In the genomic region with DNA sequence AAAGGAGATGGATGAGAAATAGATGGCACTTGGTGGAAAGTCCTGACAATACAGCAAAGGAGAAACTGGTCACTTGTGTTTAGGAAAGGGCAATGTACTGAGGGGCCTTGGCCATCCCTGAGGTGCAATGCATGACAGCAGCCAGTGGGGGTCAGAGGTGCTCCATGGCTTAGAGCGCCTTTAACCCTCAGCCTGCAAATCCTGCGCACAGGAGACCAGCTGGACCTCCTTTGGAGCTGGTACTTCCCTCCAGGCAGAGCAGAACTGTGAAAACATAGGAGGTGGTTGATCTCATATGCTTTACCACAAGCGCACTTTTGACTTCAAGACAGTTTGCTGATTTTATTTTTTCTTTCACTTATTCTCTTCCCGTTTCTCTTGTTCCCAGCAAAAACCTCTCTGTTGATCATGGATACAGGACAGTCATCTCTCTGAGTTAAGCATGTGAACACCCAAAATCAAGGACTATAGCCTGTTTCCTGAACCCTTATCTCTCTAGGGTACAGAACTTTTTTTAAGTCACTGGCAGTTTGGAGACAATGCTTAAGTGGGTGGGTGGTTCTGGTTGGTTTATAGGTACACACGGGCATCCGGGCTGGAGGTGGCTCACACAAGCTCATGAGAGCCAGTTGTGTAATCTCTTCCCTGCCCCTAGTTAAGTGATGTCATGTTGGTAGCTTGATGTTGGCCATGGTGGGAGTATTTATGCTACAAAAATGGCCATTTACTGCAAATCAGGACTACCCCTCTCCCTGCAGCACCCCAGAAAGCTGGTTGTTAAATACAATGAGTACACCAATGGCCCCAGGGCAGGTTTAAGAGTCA, we compare ENCODE assay signal across 8 cellular contexts. TPM values are rescaled to one million over a fixed set of nuclear protein-coding genes. Genes with fewer than 3 reads are reported as not detected.
A peak's percentile ranks its signal among the peaks of the same experiment; 100 is the strongest.
DNase-seq lines count a peak whose midpoint lies in the region; ATAC-seq, FAIRE-seq and TF ChIP-seq lines count a peak whose summit lies in the region.

No MANE protein-coding gene starts in this region.

- H3K9me3 Mint-ChIP-seq in chondrocyte (ENCODE audit: low read depth) = peaks cover 4% of the 10 kb centered on the region

- no peaks in the 10 kb centered on the region for H3K9me3 ChIP-seq in HepG2 (ENCODE audit: low read length)

- TF ChIP-seq CTCF in chondrocyte (IDR thresholded peaks at IDR 0.05) = peak; percentile 98
- peak; percentile 97 for TF ChIP-seq CTCF in HepG2 (CRISPR knock-in tag; IDR thresholded peaks at IDR 0.05)

- H3K4me3 Mint-ChIP-seq in chondrocyte (ENCODE audit: unreplicated experiment) = no peak overlapping the region

- POLR2A ChIA-PET in HepG2 (lab: Yijun Ruan, JAX) = interaction anchor here (0.7 to 2.1 kb wide), 4 partner anchors 88 to 567 kb away, joined by 3 to 8 read pairs (median 4); no protein-coding TSS in a partner anchor

- H3K4me1 Mint-ChIP-seq in chondrocyte (ENCODE audit: low read depth) = peaks cover 20% of the 10 kb centered on the region

- in situ Hi-C loops in HepG2 (cut with HindIII; ENCODE audit: extremely low pct_ligation_motif_present, low pct_unique_long_range_greater_than_20kb) = loop anchor here (5.0 to 25.0 kb wide), 2 partner anchors 567 to 817 kb away; no protein-coding TSS in a partner anchor

- no peak overlapping the region for H3K9ac ChIP-seq in HepG2 (ENCODE audit: insufficient read depth, low read depth, low read length)

- TF ChIP-seq RAD21 in HepG2 (CRISPR knock-in tag; IDR thresholded peaks at IDR 0.05) = peak; percentile 98

- H3K4me3 ChIP-seq in HepG2 (replicated peaks in 1 of 3; ENCODE audit: insufficient read depth in 1 of 3, low read depth in 2 of 3, low read length in 3 of 3) = no peak overlapping the region

- no peaks in the 10 kb centered on the region for H3K27me3 ChIP-seq in HepG2 (ENCODE audit: control insufficient read depth in 1 of 2, insufficient read depth in 2 of 2, low read length in 2 of 2)

- no TSS peak for BruUV-seq in HepG2 (replicated peaks; lab: Mats Ljungman, UMichigan)

- no peaks in the 10 kb centered on the region for H4K20me1 ChIP-seq in HepG2 (ENCODE audit: insufficient read depth, low read length)

- H3K27ac ChIP-seq in HepG2 (ENCODE audit: extremely low read length, insufficient read depth, low read length) = no peak overlapping the region

- no peak overlapping the region for H2AFZ ChIP-seq in HepG2 (ENCODE audit: low read length)

- intact Hi-C loops in HepG2 (cut with micrococcal nuclease; ENCODE audit: unreplicated experiment) = loop anchor here (1.0 to 5.0 kb wide), 7 partner anchors 80 to 568 kb away; partner anchors contain the start of gene MAP3K1

- H3K4me2 ChIP-seq in HepG2 (ENCODE audit: low read depth, low read length) = no peak overlapping the region

- H3K27me3 Mint-ChIP-seq in chondrocyte (ENCODE audit: low read depth) = no peaks in the 10 kb centered on the region

- peak; percentile 62 to 67 for DNase-seq in AML-193 (lab: John Stamatoyannopoulos, UW)
- peak; percentile 76 for DNase-seq in NCI-H460 (ENCODE audit: extremely low read depth, low read depth)
- peak; percentile 72 to 82 for DNase-seq in activated CD4-positive, alpha-beta T cell treated with anti-CD3 and anti-CD28 coated beads for 4 hours
- no peak for DNase-seq in chondrocyte (ENCODE audit: low spot score)
- peak; percentile 73 for DNase-seq in HepG2 (ENCODE audit: low spot score)
- DNase-seq in stimulated activated CD4-positive, alpha-beta T cell treated with anti-CD3 and anti-CD28 coated beads, TNF-alpha, amount 100 ng/mL, for 24 hours (ENCODE audit: low read depth in 3 of 3) = peak; percentile 60 to 78 (median 63)

- peak; percentile 89 for ATAC-seq in GM19023 (IDR thresholded peaks at IDR 0.05; ENCODE audit: unreplicated experiment)
- peak; percentile 84 for ATAC-seq in HG03139 (IDR thresholded peaks at IDR 0.05; ENCODE audit: unreplicated experiment)
- ATAC-seq in HepG2 = peak; percentile 99

- no peaks in the 10 kb centered on the region for H3K79me2 ChIP-seq in HepG2 (ENCODE audit: insufficient read depth, low read length)

- FAIRE-seq in HepG2 (lab: Jason Lieb, UNC) = peak; percentile 90

- H3K4me1 ChIP-seq in HepG2 (ENCODE audit: insufficient read depth, low read length) = peaks cover 34% of the 10 kb centered on the region

- H3K36me3 Mint-ChIP-seq in chondrocyte (ENCODE audit: low read depth) = no peaks in the 10 kb centered on the region

- H3K36me3 ChIP-seq in HepG2 (replicated peaks in 1 of 2; ENCODE audit: control insufficient read depth in 1 of 2, insufficient read depth in 2 of 2, low read length in 2 of 2) = no peaks in the 10 kb centered on the region

- 62% methylated on average over 5 of the region's 6 CpGs for WGBS in HepG2 (ENCODE audit: low lambda C conversion rate)

- H3K27ac Mint-ChIP-seq in chondrocyte (ENCODE audit: unreplicated experiment) = peak overlapping the region; percentile 50

- no peak for TF ChIP-seq EP300 in HepG2 (IDR thresholded peaks at IDR 0.05; ENCODE audit: low read depth in 2 of 2, low read length in 2 of 2)
- no peak for TF ChIP-seq EP300 in HepG2 (CRISPR knock-in tag; IDR thresholded peaks at IDR 0.05; ENCODE audit: borderline replicate concordance)

- no peak for TF ChIP-seq POLR2A in HepG2 (IDR thresholded peaks at IDR 0.05; ENCODE audit: insufficient read depth in 1 of 2, low read depth in 2 of 2, low read length in 2 of 2)

- CTCF ChIA-PET in HepG2 (lab: Yijun Ruan, JAX; ENCODE audit: low intra/inter-chr PET ratio, low total read pairs) = interaction anchor here (1.2 to 3.5 kb wide), 2 partner anchors 32 to 568 kb away, joined by 4 to 29 read pairs; no protein-coding TSS in a partner anchor

TF ChIP-seq in HepG2, 621 proteins besides CTCF, POLR2A, EP300 and RAD21 (continues in another document):
- no peak for TF ChIP-seq SOX13 (IDR thresholded peaks at IDR 0.05)
- TF ChIP-seq SOX13 (CRISPR knock-in tag; conservative IDR thresholded peaks at IDR 0.05 in 1 of 2, IDR thresholded peaks at IDR 0.05 in 1 of 2) = 0 out of 4 replicates have a peak, but pooled peaks of 1 of the 2 experiments have one; percentile 18
- no peak for TF ChIP-seq CENPT (CRISPR knock-in tag; IDR thresholded peaks at IDR 0.05; ENCODE audit: low read depth)
- TF ChIP-seq, protein P1, sequence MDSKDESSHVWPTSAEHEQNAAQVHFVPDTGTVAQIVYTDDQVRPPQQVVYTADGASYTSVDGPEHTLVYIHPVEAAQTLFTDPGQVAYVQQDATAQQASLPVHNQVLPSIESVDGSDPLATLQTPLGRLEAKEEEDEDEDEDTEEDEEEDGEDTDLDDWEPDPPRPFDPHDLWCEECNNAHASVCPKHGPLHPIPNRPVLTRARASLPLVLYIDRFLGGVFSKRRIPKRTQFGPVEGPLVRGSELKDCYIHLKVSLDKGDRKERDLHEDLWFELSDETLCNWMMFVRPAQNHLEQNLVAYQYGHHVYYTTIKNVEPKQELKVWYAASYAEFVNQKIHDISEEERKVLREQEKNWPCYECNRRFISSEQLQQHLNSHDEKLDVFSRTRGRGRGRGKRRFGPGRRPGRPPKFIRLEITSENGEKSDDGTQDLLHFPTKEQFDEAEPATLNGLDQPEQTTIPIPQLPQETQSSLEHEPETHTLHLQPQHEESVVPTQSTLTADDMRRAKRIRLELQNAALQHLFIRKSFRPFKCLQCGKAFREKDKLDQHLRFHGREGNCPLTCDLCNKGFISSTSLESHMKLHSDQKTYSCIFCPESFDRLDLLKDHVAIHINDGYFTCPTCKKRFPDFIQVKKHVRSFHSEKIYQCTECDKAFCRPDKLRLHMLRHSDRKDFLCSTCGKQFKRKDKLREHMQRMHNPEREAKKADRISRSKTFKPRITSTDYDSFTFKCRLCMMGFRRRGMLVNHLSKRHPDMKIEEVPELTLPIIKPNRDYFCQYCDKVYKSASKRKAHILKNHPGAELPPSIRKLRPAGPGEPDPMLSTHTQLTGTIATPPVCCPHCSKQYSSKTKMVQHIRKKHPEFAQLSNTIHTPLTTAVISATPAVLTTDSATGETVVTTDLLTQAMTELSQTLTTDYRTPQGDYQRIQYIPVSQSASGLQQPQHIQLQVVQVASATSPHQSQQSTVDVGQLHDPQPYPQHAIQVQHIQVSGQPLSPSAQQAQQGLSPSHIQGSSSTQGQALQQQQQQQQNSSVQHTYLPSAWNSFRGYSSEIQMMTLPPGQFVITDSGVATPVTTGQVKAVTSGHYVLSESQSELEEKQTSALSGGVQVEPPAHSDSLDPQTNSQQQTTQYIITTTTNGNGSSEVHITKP (CRISPR knock-in tag; IDR thresholded peaks at IDR 0.05; ENCODE audit: low read depth) = no peak
- TF ChIP-seq RFXAP (CRISPR knock-in tag; IDR thresholded peaks at IDR 0.05; ENCODE audit: borderline replicate concordance) = 0 out of 2 replicates have a peak, but pooled peaks have one; percentile 26

RNA-seq across cellular contexts. Expression of gene ANKRD55, which starts 37.6 kb away (rescaled TPM):
- total RNA-seq in NCI-H460 (2014; rRNA removed; shearing (Covaris generic)) = not detected in 2 replicates
- not detected in 2 replicates for polyA plus RNA-seq in NCI-H460 (2014; cell fraction: nucleus; rRNA removed)
- total RNA-seq in chondrocyte (not detected in 3 replicates), HepG2 (2016; rRNA removed; fragmentation: Illumina TruSeq; extraction: Trizol) (0.11 and 0.31 TPM in 2 replicates)
- not detected in 2 replicates for total RNA-seq in HepG2 (2016; cell fraction: cytosol; rRNA removed; fragmentation: Illumina TruSeq; extraction: Trizol; ENCODE audit: low read depth)
- 0.17 TPM in 1 of 2 replicates, not detected in the other for total RNA-seq in HepG2 (2016; cell fraction: insoluble cytoplasmic fraction; rRNA removed; fragmentation: Illumina TruSeq; extraction: Trizol)
- 0.24 and 0.31 TPM in 2 replicates for total RNA-seq in HepG2 (2016; cell fraction: membrane; rRNA removed; fragmentation: Illumina TruSeq; extraction: Trizol)
- 0.25 TPM in 1 of 2 replicates, not detected in the other for total RNA-seq in HepG2 (2016; cell fraction: nucleus; rRNA removed; fragmentation: Illumina TruSeq; extraction: Trizol)
- polyA plus RNA-seq in HepG2 (2011; rRNA removed) = 0.10 and 0.28 TPM in 2 replicates
- 0.12 and 0.13 TPM in 2 replicates for polyA plus RNA-seq in HepG2 (2011; cell fraction: cytosol; rRNA removed)
- polyA plus RNA-seq in HepG2 (2011; cell fraction: nucleus; rRNA removed) = 0.09 and 0.18 TPM in 2 replicates
- 0.12 TPM in 1 of 2 replicates, not detected in the other for polyA plus RNA-seq in HepG2 (2012)
- polyA plus RNA-seq in HepG2 (2016; cell fraction: cytosol; fragmentation: Illumina TruSeq; extraction: Trizol; ENCODE audit: low read depth) = 0.15 and 0.29 TPM in 2 replicates
- polyA plus RNA-seq in HepG2 (2016; cell fraction: insoluble cytoplasmic fraction; fragmentation: Illumina TruSeq; extraction: Trizol; ENCODE audit: low read depth) = 0.40 and 0.46 TPM in 2 replicates
- polyA plus RNA-seq in HepG2 (2016; cell fraction: membrane; fragmentation: Illumina TruSeq; extraction: Trizol; ENCODE audit: low read depth) = 0.19 and 0.24 TPM in 2 replicates
- 0.31 TPM in 1 of 2 replicates, not detected in the other for polyA plus RNA-seq in HepG2 (2016; cell fraction: nucleus; fragmentation: Illumina TruSeq; extraction: Trizol; ENCODE audit: insufficient read depth, low read depth)
- 0.21 TPM in 1 of 2 replicates, not detected in the other for polyA minus RNA-seq in HepG2 (2011; rRNA and poly(A)+ RNA removed; ENCODE audit: low replicate concordance)
- polyA minus RNA-seq in HepG2 (2011; cell fraction: cytosol; rRNA and poly(A)+ RNA removed) = not detected in 2 replicates
- not detected in 2 replicates for polyA minus RNA-seq in HepG2 (2011; cell fraction: nucleus; rRNA and poly(A)+ RNA removed)
